Comparison of ENCODE assay signal across 18 cellular contexts in the genomic region with DNA sequence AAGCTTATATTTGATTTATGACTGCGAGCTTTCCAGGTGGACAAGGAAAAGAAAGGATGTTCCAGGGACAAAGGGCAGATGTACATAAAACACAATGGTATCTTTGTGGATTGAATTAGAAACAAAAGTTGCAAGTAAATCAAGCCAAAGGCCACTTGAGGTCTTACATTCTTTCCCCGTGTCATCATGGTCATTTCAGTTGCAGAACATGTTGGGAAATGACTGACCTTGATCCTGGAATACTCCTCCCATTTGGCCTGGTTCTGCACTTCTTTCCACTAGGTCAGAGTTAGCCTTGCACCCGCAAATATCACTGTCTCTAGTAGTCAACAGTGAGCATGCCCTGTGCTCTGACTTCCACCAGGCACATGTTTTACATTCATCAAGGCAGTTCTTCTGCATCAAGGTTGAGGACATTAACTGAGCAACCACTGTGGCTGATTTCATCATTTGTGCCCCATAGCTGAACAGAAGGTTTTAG.
DNase-seq lines count a peak whose midpoint lies in the region; ATAC-seq and TF ChIP-seq lines count a peak whose summit lies in the region.
"Had no signal": no experiment of that assay in that cellular context is flagged by ENCODE, and none has a peak within 500 bp of the region (broad histone marks: within the 10 kb centered on the region; RNA-seq: fewer than 3 reads in every experiment).

No MANE protein-coding gene starts in this region.

- no peak overlapping the region for H3K4me3 ChIP-seq in mesendoderm (ENCODE audit: low read length)
- no peak overlapping the region for H3K4me3 ChIP-seq in thyroid gland (replicated peaks in 1 of 3)
- H3K4me3 ChIP-seq: esophagus squamous epithelium, prostate gland had no signal

- DNase-seq in OCI-M1 (lab: John Stamatoyannopoulos, UW): peak; percentile 93
- DNase-seq in Right ventricle myocardium inferior (ENCODE audit: missing footprints): peak; percentile 39
- peak; percentile 14 for DNase-seq in mesendoderm
- peak; percentile 1 to 6 for DNase-seq in thyroid gland
- no peak for DNase-seq in activated CD4-positive, alpha-beta T cell treated with anti-CD3 and anti-CD28 coated beads, Interleukin-2, amount 50 U/mL, for 4 hours
- no peak for DNase-seq in stimulated activated naive CD4-positive, alpha-beta T cell (lab: John Stamatoyannopoulos, UW)
- DNase-seq in AG08396 (ENCODE audit: low spot score): no peak
- DNase-seq: esophagus squamous epithelium; GOT3; NCI-H2227 treated with DMSO at 0.1 percent for 48 hours; SHP77 treated with DMSO at 0.1 percent for 48 hours; stimulated activated CD4-positive, alpha-beta T cell treated with anti-CD3 and anti-CD28 coated beads, Interleukin-2, amount 100 ng/mL, for 24 hours; substantia nigra; T-helper 2 cell had no signal

- no peaks in the 10 kb centered on the region for H3K9me3 ChIP-seq in thyroid gland
- H3K9me3 ChIP-seq: esophagus squamous epithelium, prostate gland had no signal

- H3K18ac ChIP-seq in mesendoderm (ENCODE audit: low read length): no peak overlapping the region

- H2BK120ac ChIP-seq in mesendoderm (ENCODE audit: low read depth, low read length): no peak overlapping the region

- no peak overlapping the region for H2BK5ac ChIP-seq in mesendoderm (ENCODE audit: low read length)

- no peak overlapping the region for H3K56ac ChIP-seq in mesendoderm (ENCODE audit: low read length)

- no peak overlapping the region for H4K8ac ChIP-seq in mesendoderm (ENCODE audit: low read depth, low read length)

- no peaks in the 10 kb centered on the region for H3K36me3 ChIP-seq in mesendoderm (ENCODE audit: control insufficient read depth, insufficient read depth, low read length)
- H3K36me3 ChIP-seq in thyroid gland: no peaks in the 10 kb centered on the region
- H3K36me3 ChIP-seq: esophagus squamous epithelium, prostate gland had no signal

- H2AK5ac ChIP-seq in mesendoderm (ENCODE audit: low read length): no peak overlapping the region

- intact Hi-C loops in Right ventricle myocardium inferior (cut with DNase I) (no loop called here), thyroid gland (cut with DNase I) (no loop called here)

- no peak overlapping the region for H2BK15ac ChIP-seq in mesendoderm (replicated peaks; ENCODE audit: low read depth)

- no peak overlapping the region for H3K23ac ChIP-seq in mesendoderm (ENCODE audit: low read length)

- no peak overlapping the region for H3K4ac ChIP-seq in mesendoderm (ENCODE audit: low read depth, low read length)

- ATAC-seq in Right ventricle myocardium inferior (peak; percentile 96), HG03039 (IDR thresholded peaks at IDR 0.05; ENCODE audit: unreplicated experiment) (no peak)
- ATAC-seq: left colon had no signal

- H3K4me1 ChIP-seq in mesendoderm (ENCODE audit: control insufficient read depth, low read depth, low read length) (no peaks in the 10 kb centered on the region), thyroid gland (no peaks in the 10 kb centered on the region)
- H3K4me1 ChIP-seq: esophagus squamous epithelium, prostate gland had no signal

- H3K4me2 ChIP-seq in mesendoderm (ENCODE audit: low read length): no peak overlapping the region
- H3K4me2 ChIP-seq: KMS-11 had no signal

- H3K27ac ChIP-seq in mesendoderm (ENCODE audit: low read depth, low read length) (no peak overlapping the region), thyroid gland (no peak overlapping the region)
- H3K27ac ChIP-seq: KMS-11, prostate gland had no signal

- TF ChIP-seq POLR2A in thyroid gland (IDR thresholded peaks at IDR 0.05): no peak

- H3K9ac ChIP-seq in mesendoderm (ENCODE audit: low read length): no peak overlapping the region
- H3K9ac ChIP-seq: KMS-11 had no signal

- no CpG with 5 or more reads among the region's 3 CpGs for WGBS in mesendoderm (ENCODE audit: extremely low coverage, insufficient coverage, low lambda C conversion rate)
- WGBS in thyroid gland, 2 donors: 69 to 79% methylated on average over 3 of the region's 3 CpGs

- H3K79me2 ChIP-seq in mesendoderm (ENCODE audit: control insufficient read depth, insufficient read depth, low read length): no peaks in the 10 kb centered on the region

- H4K5ac ChIP-seq in mesendoderm (ENCODE audit: low read length): no peak overlapping the region

- H3K79me1 ChIP-seq in mesendoderm (ENCODE audit: low read length): no peaks in the 10 kb centered on the region

- no peak for TF ChIP-seq CTCF in thyroid gland (IDR thresholded peaks at IDR 0.05)

- H3K27me3 ChIP-seq in mesendoderm (ENCODE audit: insufficient read depth, low read length, poor library complexity): no peaks in the 10 kb centered on the region
- no peaks in the 10 kb centered on the region for H3K27me3 ChIP-seq in thyroid gland
- H3K27me3 ChIP-seq: esophagus squamous epithelium had no signal

Comparison
In these comparisons a context has a peak if more than half of its experiments do, and no peak if none do; other contexts are left out.
1. DNase-seq: peak in OCI-M1 (single experiment), Right ventricle myocardium inferior (single experiment), mesendoderm (single experiment) and thyroid gland (2 of 2); none in activated CD4-positive, alpha-beta T cell treated with anti-CD3 and anti-CD28 coated beads, Interleukin-2, amount 50 U/mL, for 4 hours (0 of 2), stimulated activated naive CD4-positive, alpha-beta T cell (0 of 6) and AG08396 (single experiment).